ENCODE assay signal across 6 cellular contexts in the genomic region with DNA sequence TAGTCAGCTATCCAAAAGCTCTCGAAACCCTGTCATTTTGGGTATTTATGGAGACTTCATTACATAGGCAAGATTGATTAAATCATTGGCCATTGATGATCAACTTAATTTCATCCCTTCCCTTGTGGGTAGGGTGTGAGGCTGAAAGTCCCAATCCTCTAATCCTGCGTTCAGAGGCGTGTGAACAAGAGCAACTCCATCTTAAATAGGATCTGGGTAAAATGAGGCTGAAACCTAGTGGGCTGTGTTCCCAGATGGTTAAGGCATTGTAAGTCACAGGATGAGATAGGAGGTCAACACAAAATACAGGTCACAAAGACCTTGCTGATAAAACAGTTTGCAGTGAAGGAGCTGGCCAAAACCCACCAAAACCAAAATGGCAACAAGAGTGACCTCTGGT.
"Had no signal": no experiment of that assay in that cellular context is flagged by ENCODE, and none has a peak within 500 bp of the region (broad histone marks: within the 10 kb centered on the region; RNA-seq: fewer than 3 reads in every experiment).

No MANE protein-coding gene starts in this region.

- H3K4me3 Mint-ChIP-seq: GM23338, H9 had no signal

- DNase-seq: H9, HCEC 1CT, IMR-90, KBM-7 had no signal

- H3K27ac ChIP-seq: KMS-11 had no signal

- H3K27ac Mint-ChIP-seq: GM23338, H9 had no signal

- H3K4me3 ChIP-seq: GM23338 had no signal

- H3K9ac ChIP-seq: KMS-11 had no signal

- H2AFZ ChIP-seq: GM23338 had no signal

- ATAC-seq: GM23338 had no signal

- H3K4me2 ChIP-seq: GM23338, KMS-11 had no signal
